2 cellular contexts compared by ENCODE assay signal in genomic region chr4:133149932-133150642, GRCh38.
TF ChIP-seq lines count a peak whose summit lies in the region.

No MANE protein-coding gene starts in this region.

TF ChIP-seq in A549, 52 proteins besides CTCF, POLR2A, EP300 and RAD21:
- TF ChIP-seq FOSB (CRISPR knock-in tag; IDR thresholded peaks at IDR 0.05) (no peak), ZFP36 (IDR thresholded peaks at IDR 0.05; ENCODE audit: borderline replicate concordance, partially characterized antibody) (no peak), FOSL2 (IDR thresholded peaks at IDR 0.05) (no peak), FOSL2 (CRISPR knock-in tag; IDR thresholded peaks at IDR 0.05) (no peak), PHF8 (IDR thresholded peaks at IDR 0.05; ENCODE audit: borderline replicate concordance, low read depth) (no peak), ZSCAN20 (CRISPR knock-in tag; IDR thresholded peaks at IDR 0.05) (no peak), KDM1A (IDR thresholded peaks at IDR 0.05; ENCODE audit: low read depth) (no peak), JUNB (IDR thresholded peaks at IDR 0.05) (no peak), ESRRA (IDR thresholded peaks at IDR 0.05; ENCODE audit: borderline replicate concordance, low read length) (no peak), NR3C1 (IDR thresholded peaks at IDR 0.05) (no peak), ZNF302 (CRISPR knock-in tag; IDR thresholded peaks at IDR 0.05) (no peak), EHMT2 (IDR thresholded peaks at IDR 0.05; ENCODE audit: low read depth) (no peak), RNF2 (IDR thresholded peaks at IDR 0.05; ENCODE audit: borderline replicate concordance, low read depth) (no peak), TFCP2L1 (CRISPR knock-in tag; IDR thresholded peaks at IDR 0.05) (no peak), GATA3 (IDR thresholded peaks at IDR 0.05; ENCODE audit: borderline replicate concordance) (no peak), BHLHE40 (IDR thresholded peaks at IDR 0.05; ENCODE audit: low read depth, low read length) (no peak), HDAC2 (IDR thresholded peaks at IDR 0.05) (no peak), POLR2AphosphoS2 (conservative IDR thresholded peaks at IDR 0.05; ENCODE audit: low read length) (no peak)
- TF ChIP-seq, protein P1, sequence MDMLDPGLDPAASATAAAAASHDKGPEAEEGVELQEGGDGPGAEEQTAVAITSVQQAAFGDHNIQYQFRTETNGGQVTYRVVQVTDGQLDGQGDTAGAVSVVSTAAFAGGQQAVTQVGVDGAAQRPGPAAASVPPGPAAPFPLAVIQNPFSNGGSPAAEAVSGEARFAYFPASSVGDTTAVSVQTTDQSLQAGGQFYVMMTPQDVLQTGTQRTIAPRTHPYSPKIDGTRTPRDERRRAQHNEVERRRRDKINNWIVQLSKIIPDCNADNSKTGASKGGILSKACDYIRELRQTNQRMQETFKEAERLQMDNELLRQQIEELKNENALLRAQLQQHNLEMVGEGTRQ (IDR thresholded peaks at IDR 0.05) = no peak
- TF ChIP-seq, protein P2, sequence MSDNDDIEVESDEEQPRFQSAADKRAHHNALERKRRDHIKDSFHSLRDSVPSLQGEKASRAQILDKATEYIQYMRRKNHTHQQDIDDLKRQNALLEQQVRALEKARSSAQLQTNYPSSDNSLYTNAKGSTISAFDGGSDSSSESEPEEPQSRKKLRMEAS (IDR thresholded peaks at IDR 0.05) = no peak

TF ChIP-seq in H1, 55 proteins besides CTCF, POLR2A, EP300 and RAD21:
- no peak for TF ChIP-seq E2F6 (IDR thresholded peaks at IDR 0.05)
- peak; percentile 23 for TF ChIP-seq EZH2 (IDR thresholded peaks at IDR 0.05; ENCODE audit: low read depth, low read length, severe bottlenecking)
- no peak for TF ChIP-seq TAF1 (IDR thresholded peaks at IDR 0.05; ENCODE audit: low read depth, low read length)
TF ChIP-seq in H1: peak in this region for 1.
